Comparison of ENCODE assay signal across 20 cellular contexts in the genomic region with DNA sequence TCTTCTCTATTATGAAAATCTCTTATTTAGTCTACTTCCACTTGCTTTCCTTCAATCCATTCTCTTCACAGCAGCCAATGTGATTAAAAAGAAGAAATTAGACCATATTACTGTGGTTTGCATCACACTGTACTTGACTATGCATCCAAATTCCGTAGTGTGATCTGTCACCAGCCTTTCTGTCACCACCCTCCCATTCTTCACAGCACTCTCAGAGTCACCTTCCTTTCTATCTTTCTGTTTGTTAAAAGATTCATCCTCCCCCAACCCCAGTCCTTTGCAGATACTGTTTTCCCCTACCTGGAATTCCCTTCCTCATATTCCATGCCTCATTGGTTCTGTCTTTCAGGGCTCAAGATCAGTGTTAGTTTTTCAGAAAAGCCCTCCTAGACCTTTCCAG. TPM values are rescaled to one million over a fixed set of nuclear protein-coding genes. Genes with fewer than 3 reads are reported as not detected.
DNase-seq lines count a peak whose midpoint lies in the region; ATAC-seq and TF ChIP-seq lines count a peak whose summit lies in the region.
"Had no signal": no experiment of that assay in that cellular context is flagged by ENCODE, and none has a peak within 500 bp of the region (broad histone marks: within the 10 kb centered on the region; RNA-seq: fewer than 3 reads in every experiment).

No MANE protein-coding gene starts in this region.

- TF ChIP-seq POLR2A in spleen (IDR thresholded peaks at IDR 0.05), result no peak

- H3K9me2 ChIP-seq in GM23248 (ENCODE audit: insufficient read depth), result no peaks in the 10 kb centered on the region; the same call in 1 of the 2 replicates

- in situ Hi-C loops in GM23248 (cut with MboI) (no loop called here), GM13976 (cut with MboI; ENCODE audit: low sequenced_read_pairs, unreplicated experiment) (no loop called here)

- H3K27me3 Mint-ChIP-seq in T-helper 17 cell (no peaks in the 10 kb centered on the region), mesothelial cell of epicardium (ENCODE audit: low read depth) (no peaks in the 10 kb centered on the region)
- H3K27me3 Mint-ChIP-seq: stimulated activated naive CD8-positive, alpha-beta T cell treated with anti-CD3 and anti-CD28 coated beads, Interleukin-15, amount 100 ng/mL, for 72 hours had no signal

- no peaks in the 10 kb centered on the region for H3K27me3 ChIP-seq in GM23248 (replicated peaks; ENCODE audit: insufficient read depth)
- no peaks in the 10 kb centered on the region for H3K27me3 ChIP-seq in RWPE2 (ENCODE audit: insufficient read depth, poor library complexity, severe bottlenecking)
- no peaks in the 10 kb centered on the region for H3K27me3 ChIP-seq in foreskin keratinocyte
- no peaks in the 10 kb centered on the region for H3K27me3 ChIP-seq in spleen (replicated peaks in 1 of 7)
- H3K27me3 ChIP-seq in BE2C, result no peaks in the 10 kb centered on the region
- H3K27me3 ChIP-seq: BLaER1 treated with 17β-estradiol and CSF1 and Interleukin-3, amounts not matched to agents 10 nM and 100 nM had no signal

- no peaks in the 10 kb centered on the region for H4K20me1 ChIP-seq in GM23248 (ENCODE audit: insufficient read depth)
- H4K20me1 ChIP-seq: BLaER1 treated with 17β-estradiol and CSF1 and Interleukin-3, amounts not matched to agents 10 nM and 100 nM had no signal

- H3K79me2 ChIP-seq in GM23248 (ENCODE audit: insufficient read depth), result peaks cover 69% of the 10 kb centered on the region
- H3K79me2 ChIP-seq: parathyroid adenoma had no signal

- 0 to 11% methylated on average over 1 of the region's 1 CpG for WGBS in GM23248 (ENCODE audit: low coverage in 1 of 2, low lambda C conversion rate in 2 of 2, missing lambda C conversion rate in 2 of 2), 2 experiments
- WGBS in spleen, 5 donors, result 0 to 92% (median 0%) methylated on average over 1 of the region's 1 CpG

- intact Hi-C loops in spleen (cut with DNase I; ENCODE audit: low total_unique reads), result no loop called here

- H3K4me1 ChIP-seq in GM23248 (ENCODE audit: insufficient read depth) (peaks cover 17% of the 10 kb centered on the region), RWPE2 (ENCODE audit: insufficient read depth, poor library complexity, severe bottlenecking) (peaks cover 38% of the 10 kb centered on the region), foreskin keratinocyte (peaks cover 22% of the 10 kb centered on the region), spleen (no peaks in the 10 kb centered on the region), BE2C (no peaks in the 10 kb centered on the region)
- H3K4me1 ChIP-seq: parathyroid adenoma had no signal

- TF ChIP-seq CTCF in RWPE2 (IDR thresholded peaks at IDR 0.05; ENCODE audit: poor library complexity, severe bottlenecking) (no peak), foreskin keratinocyte (conservative IDR thresholded peaks at IDR 0.05) (no peak), spleen (IDR thresholded peaks at IDR 0.05 in 8 of 11, conservative IDR thresholded peaks at IDR 0.05 in 3 of 11) (no peak), BE2C (IDR thresholded peaks at IDR 0.05; ENCODE audit: low read depth, low read length) (no peak), mesothelial cell of epicardium (IDR thresholded peaks at IDR 0.05; ENCODE audit: unreplicated experiment) (no peak), GM13976 (IDR thresholded peaks at IDR 0.05; ENCODE audit: borderline replicate concordance, control extremely low read depth, extremely low read depth, insufficient read depth, missing control alignments) (no peak)

- DNase-seq in GM23248 (peak; percentile 28), RWPE2 (ENCODE audit: low spot score) (no peak), foreskin keratinocyte (no peak), spleen (no peak), T-helper 17 cell (no peak), BE2C (no peak), mesothelial cell of epicardium (ENCODE audit: low spot score in 2 of 2, unreplicated experiment in 2 of 2) (no peak), GM13976 (ENCODE audit: low spot score) (no peak)
- DNase-seq: activated effector memory CD4-positive, alpha-beta T cell treated with Interleukin-2 at 50 U/mL for 16 hours; amygdala; head of caudate nucleus; islet precursor cell; NCI-H345; stimulated activated CD4-positive, alpha-beta T cell treated with anti-CD3 and anti-CD28 coated beads, Interleukin-15, amount 100 ng/mL, for 24 hours; stimulated activated naive CD8-positive, alpha-beta T cell treated with anti-CD3 and anti-CD28 coated beads, Interleukin-15, amount 100 ng/mL, for 72 hours; WERI-Rb-1 had no signal

- H3K4me1 Mint-ChIP-seq in T-helper 17 cell (no peaks in the 10 kb centered on the region), mesothelial cell of epicardium (peaks cover 9% of the 10 kb centered on the region)
- H3K4me1 Mint-ChIP-seq: stimulated activated naive CD8-positive, alpha-beta T cell treated with anti-CD3 and anti-CD28 coated beads, Interleukin-15, amount 100 ng/mL, for 72 hours had no signal

- no peak for ATAC-seq in RWPE2 (ENCODE audit: low read depth)
- ATAC-seq in foreskin keratinocyte, result peak; percentile 18
- no peak for ATAC-seq in T-helper 17 cell
- ATAC-seq: stimulated activated naive CD8-positive, alpha-beta T cell treated with anti-CD3 and anti-CD28 coated beads, Interleukin-15, amount 100 ng/mL, for 72 hours had no signal

- H3K36me3 ChIP-seq in GM23248 (ENCODE audit: low read depth) (peaks cover 41% of the 10 kb centered on the region), RWPE2 (ENCODE audit: low read depth) (peaks cover 95% of the 10 kb centered on the region), spleen (peaks cover 0 to 54% (median 14%) of the 10 kb centered on the region in 6 donors), BE2C (no peaks in the 10 kb centered on the region)
- H3K36me3 ChIP-seq: WERI-Rb-1 had no signal

- H3K4me2 ChIP-seq in GM23248 (ENCODE audit: unreplicated experiment), result peak overlapping the region; percentile 35
- H3K4me2 ChIP-seq: KMS-11 had no signal

- H3F3A ChIP-seq in GM23248 (ENCODE audit: insufficient read depth), result no peaks in the 10 kb centered on the region; the same call in 1 of the 2 replicates

- H3K9me3 Mint-ChIP-seq in mesothelial cell of epicardium, result no peaks in the 10 kb centered on the region
- H3K9me3 Mint-ChIP-seq: stimulated activated naive CD8-positive, alpha-beta T cell treated with anti-CD3 and anti-CD28 coated beads, Interleukin-15, amount 100 ng/mL, for 72 hours had no signal

- no peak overlapping the region for H2AFZ ChIP-seq in GM23248
- H2AFZ ChIP-seq: parathyroid adenoma had no signal

- H3K9me3 ChIP-seq in GM23248 (ENCODE audit: low read depth) (no peaks in the 10 kb centered on the region), RWPE2 (ENCODE audit: severe bottlenecking) (no peaks in the 10 kb centered on the region), spleen (no peaks in the 10 kb centered on the region), T-helper 17 cell (ENCODE audit: control insufficient read depth, low read length, poor library complexity, severe bottlenecking) (no peaks in the 10 kb centered on the region), BE2C (no peaks in the 10 kb centered on the region)
- H3K9me3 ChIP-seq: BLaER1 treated with 17β-estradiol and CSF1 and Interleukin-3, amounts not matched to agents 10 nM and 100 nM; mucosa of descending colon had no signal

- H3K36me3 Mint-ChIP-seq in T-helper 17 cell (ENCODE audit: low read depth), result peaks cover 9% of the 10 kb centered on the region
- peaks cover 32% of the 10 kb centered on the region for H3K36me3 Mint-ChIP-seq in mesothelial cell of epicardium

- peak overlapping the region; percentile 32 for H3K27ac ChIP-seq in GM23248
- H3K27ac ChIP-seq in RWPE2 (ENCODE audit: poor library complexity, severe bottlenecking), result peak overlapping the region; percentile 87
- peak overlapping the region; percentile 72 for H3K27ac ChIP-seq in foreskin keratinocyte
- H3K27ac ChIP-seq in spleen, result peak overlapping the region in 5 of 8 donors; percentile 10 to 47 (median 22)
- H3K27ac ChIP-seq: BLaER1 treated with 17β-estradiol and CSF1 and Interleukin-3, amounts not matched to agents 10 nM and 100 nM; KMS-11; parathyroid adenoma; WERI-Rb-1 had no signal

- no peak overlapping the region for H3K4me3 Mint-ChIP-seq in T-helper 17 cell
- H3K4me3 Mint-ChIP-seq in mesothelial cell of epicardium, result no peak overlapping the region
- H3K4me3 Mint-ChIP-seq: stimulated activated naive CD8-positive, alpha-beta T cell treated with anti-CD3 and anti-CD28 coated beads, Interleukin-15, amount 100 ng/mL, for 72 hours had no signal

- H3K27ac Mint-ChIP-seq in T-helper 17 cell (no peak overlapping the region), mesothelial cell of epicardium (no peak overlapping the region)

- H3K4me3 ChIP-seq in GM23248, result no peak overlapping the region
- H3K4me3 ChIP-seq in RWPE2 (ENCODE audit: severe bottlenecking), result no peak overlapping the region
- H3K4me3 ChIP-seq in spleen, result no peak overlapping the region
- no peak overlapping the region for H3K4me3 ChIP-seq in BE2C (ENCODE audit: low read depth, low read length)
- H3K4me3 ChIP-seq: BLaER1 treated with 17β-estradiol and CSF1 and Interleukin-3, amounts not matched to agents 10 nM and 100 nM; mucosa of descending colon had no signal

- no peak overlapping the region for H3K9ac ChIP-seq in GM23248
- H3K9ac ChIP-seq: BLaER1 treated with 17β-estradiol and CSF1 and Interleukin-3, amounts not matched to agents 10 nM and 100 nM; KMS-11; parathyroid adenoma had no signal

RNA-seq across cellular contexts. Expression of gene ABHD10, which starts 55.0 kb away (rescaled TPM):
- 20.9 and 26.4 TPM in 2 replicates for total RNA-seq in GM23248 (2014; rRNA removed; shearing (Covaris generic))
- 25.4 and 26.5 TPM in 2 replicates for polyA plus RNA-seq in GM23248 (2016; fragmentation: Nextera tagmentation; extraction: Ambion mirVana)
- 23.6 and 26.2 TPM in 2 replicates for total RNA-seq in foreskin keratinocyte
- polyA plus RNA-seq in foreskin keratinocyte, result 13.1 and 14.8 TPM in 2 replicates
- total RNA-seq in spleen, result 10 to 100 TPM; 24.7 to 34.8 (median 31.3) TPM
- polyA plus RNA-seq in spleen, result 10 to 100 TPM; 24.2 to 26.4 (median 25.6) TPM
- 10 to 100 TPM; 18.2 to 18.7 TPM for total RNA-seq in T-helper 17 cell
- 61.5 TPM for polyA plus RNA-seq in BE2C (2012; ENCODE audit: insufficient read depth, insufficient read length, low read depth)
- 26.4 to 30.2 TPM (median 30.0 TPM) in 3 replicates for total RNA-seq in mesothelial cell of epicardium

Comparison
In these comparisons a context has a peak if more than half of its experiments do, and no peak if none do; other contexts are left out.
1. H3K27ac ChIP-seq: peak in every context shown above with its lines; median percentile 87 in RWPE2; 72 in foreskin keratinocyte; 32 in GM23248; 22 in spleen.